33 cellular contexts compared by ENCODE assay signal in the genomic region with DNA sequence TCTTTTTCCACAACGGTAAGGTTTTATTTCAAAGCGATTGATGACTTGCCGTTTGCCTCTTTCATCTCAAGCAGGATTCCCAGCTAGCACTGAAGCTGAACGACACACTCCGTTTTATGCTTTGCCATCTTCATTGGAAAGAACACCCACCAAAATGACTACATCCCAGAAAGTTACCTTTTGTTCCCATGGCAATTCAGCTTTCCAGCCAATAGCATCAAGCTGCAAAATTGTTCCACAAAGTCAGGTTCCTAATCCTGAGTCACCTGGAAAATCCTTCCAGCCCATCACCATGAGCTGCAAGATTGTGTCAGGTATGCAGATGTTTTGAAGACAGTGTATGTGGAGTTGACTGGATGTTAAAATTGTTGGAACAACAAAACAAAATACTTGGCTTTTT.
"Had no signal": no experiment of that assay in that cellular context is flagged by ENCODE, and none has a peak within 500 bp of the region (broad histone marks: within the 10 kb centered on the region; RNA-seq: fewer than 3 reads in every experiment).

No MANE protein-coding gene starts in this region.

- H3K27me3 ChIP-seq: left lung, neural progenitor cell, neutrophil, suprapubic skin, tibial artery, upper lobe of right lung, uterus had no signal

- H3K4me1 Mint-ChIP-seq: immature natural killer cell; mesothelial cell of epicardium; naive B cell; natural killer cell; nephron progenitor cell; neural progenitor cell; stimulated activated effector memory CD8-positive, alpha-beta T cell treated with anti-CD3 and anti-CD28 coated beads, Interleukin-12 subunit alpha, Interleukin-12 subunit beta, amount 100 ng/mL, for 72 hours had no signal

- H3K27ac ChIP-seq: left lung, lower lobe of right lung, neural progenitor cell, neutrophil, parathyroid adenoma, skin epidermis, suprapubic skin, thoracic aorta, tibial artery, upper lobe of right lung, uterus had no signal

- H3K27me3 Mint-ChIP-seq: naive B cell; stimulated activated naive CD8-positive, alpha-beta T cell treated with anti-CD3 and anti-CD28 coated beads, Interleukin-15, Interleukin-2, amounts not matched to agents 100 ng/mL and 50 ng/mL, for 24 hours had no signal

- H3K4me3 ChIP-seq: left lung, lower lobe of right lung, neural progenitor cell, skin epidermis, suprapubic skin, thoracic aorta, tibial artery, upper lobe of right lung, uterus had no signal

- H3K36me3 ChIP-seq: uterus had no signal

- H3K9me3 Mint-ChIP-seq: immature natural killer cell; mesothelial cell of epicardium; naive B cell; natural killer cell; nephron progenitor cell; neural progenitor cell; stimulated activated effector memory CD8-positive, alpha-beta T cell treated with anti-CD3 and anti-CD28 coated beads, Interleukin-12 subunit alpha, Interleukin-12 subunit beta, amount 100 ng/mL, for 72 hours; stimulated activated naive CD8-positive, alpha-beta T cell treated with anti-CD3 and anti-CD28 coated beads, Interleukin-15, Interleukin-2, amounts not matched to agents 100 ng/mL and 50 ng/mL, for 24 hours had no signal

- ATAC-seq: left colon; left lung; lower lobe of right lung; natural killer cell; right cardiac atrium; sciatic nerve; stimulated activated effector memory CD8-positive, alpha-beta T cell treated with anti-CD3 and anti-CD28 coated beads, Interleukin-12 subunit alpha, Interleukin-12 subunit beta, amount 100 ng/mL, for 72 hours; upper lobe of right lung had no signal

- H3K9me3 ChIP-seq: left lung, lower lobe of right lung, neutrophil, suprapubic skin, thoracic aorta, tibial artery, upper lobe of right lung, uterus had no signal

- H3K4me1 ChIP-seq: left lung, lower lobe of right lung, neural progenitor cell, parathyroid adenoma, suprapubic skin, tibial artery, upper lobe of right lung, uterus had no signal

- H3K27ac Mint-ChIP-seq: mesothelial cell of epicardium; neural progenitor cell; stimulated activated effector memory CD8-positive, alpha-beta T cell treated with anti-CD3 and anti-CD28 coated beads, Interleukin-12 subunit alpha, Interleukin-12 subunit beta, amount 100 ng/mL, for 72 hours; stimulated activated naive CD8-positive, alpha-beta T cell treated with anti-CD3 and anti-CD28 coated beads, Interleukin-15, Interleukin-2, amounts not matched to agents 100 ng/mL and 50 ng/mL, for 24 hours had no signal

- DNase-seq: hippocampal formation; immature natural killer cell; kidney; left colon; left lung; lower lobe of right lung; mammary epithelial cell; mesenchymal stem cell; naive B cell; natural killer cell; nephron progenitor cell; occipital lobe; retina; right cardiac atrium; stimulated activated CD4-positive, alpha-beta T cell treated with anti-CD3 and anti-CD28 coated beads, Interleukin-12 subunit alpha, Interleukin-12 subunit beta, amount 100 ng/mL, for 4 hours; stimulated activated CD4-positive, alpha-beta T cell treated with anti-CD3 and anti-CD28 coated beads, Interleukin-15, amount 100 ng/mL, for 24 hours; stimulated activated CD4-positive, alpha-beta T cell treated with anti-CD3 and anti-CD28 coated beads, Interleukin-2, amount 100 ng/mL, for 24 hours; stimulated activated CD4-positive, alpha-beta T cell treated with anti-CD3 and anti-CD28 coated beads, Interleukin-4, amount 100 ng/mL, for 1 hour; stimulated activated naive CD4-positive, alpha-beta T cell; tibial artery; trophoblast cell; upper lobe of right lung; uterus had no signal

- H3K9ac ChIP-seq: neural progenitor cell, parathyroid adenoma had no signal

- H3K4me3 Mint-ChIP-seq: immature natural killer cell; mesothelial cell of epicardium; naive B cell; natural killer cell; nephron progenitor cell; neural progenitor cell; stimulated activated effector memory CD8-positive, alpha-beta T cell treated with anti-CD3 and anti-CD28 coated beads, Interleukin-12 subunit alpha, Interleukin-12 subunit beta, amount 100 ng/mL, for 72 hours; stimulated activated naive CD8-positive, alpha-beta T cell treated with anti-CD3 and anti-CD28 coated beads, Interleukin-15, Interleukin-2, amounts not matched to agents 100 ng/mL and 50 ng/mL, for 24 hours had no signal
